Comparison of ENCODE assay signal across 7 cellular contexts in genomic region chr6:20708367-20709124, GRCh38.
DNase-seq lines count a peak whose midpoint lies in the region; ATAC-seq and TF ChIP-seq lines count a peak whose summit lies in the region.

No MANE protein-coding gene starts in this region.

- no peaks in the 10 kb centered on the region for H3K9me3 ChIP-seq in left lung

- H3K4me1 ChIP-seq in left lung: peaks cover 5 to 6% of the 10 kb centered on the region in 2 donors

- no peaks in the 10 kb centered on the region for H3K27me3 ChIP-seq in left lung

- intact Hi-C loops in left lung (cut with DNase I): no loop called here

- ATAC-seq in GM18519 (IDR thresholded peaks at IDR 0.05; ENCODE audit: low FRiP score, unreplicated experiment) (peak; percentile 60), GM21576 (IDR thresholded peaks at IDR 0.05; ENCODE audit: unreplicated experiment) (peak; percentile 66), left lung (peak; percentile 13)

- no peak overlapping the region for H3K27ac ChIP-seq in left lung

- no peak overlapping the region for H3K4me3 ChIP-seq in left lung

- H3K36me3 ChIP-seq in left lung: no peaks in the 10 kb centered on the region

- no peak for TF ChIP-seq CTCF in left lung (IDR thresholded peaks at IDR 0.05)

- DNase-seq in M059J (ENCODE audit: low read depth) (peak; percentile 53), left lung (no peak), ureter (ENCODE audit: low spot score) (no peak), RPMI8226 (no peak)
- DNase-seq in activated effector memory CD4-positive, alpha-beta T cell treated with anti-CD3 and anti-CD28 coated beads, Interleukin-2, amount 50 U/mL, for 16 hours: no peak

Comparison
In these comparisons a context has a peak if more than half of its experiments do, and no peak if none do; other contexts are left out.
1. ATAC-seq: peak in every context shown above with its lines; median percentile 66 in GM21576; 60 in GM18519; 13 in left lung.